Comparison of ENCODE assay signal across 8 cellular contexts in genomic region chr17:82097187-82097918, GRCh38. TPM values are rescaled to one million over a fixed set of nuclear protein-coding genes. Genes with fewer than 3 reads are reported as not detected.
A peak's percentile ranks its signal among the peaks of the same experiment; 100 is the strongest.
DNase-seq lines count a peak whose midpoint lies in the region; ATAC-seq and TF ChIP-seq lines count a peak whose summit lies in the region.

No MANE protein-coding gene starts in this region.

- peaks cover 60% of the 10 kb centered on the region for H3K36me3 Mint-ChIP-seq in activated T-cell treated with anti-CD3 and anti-CD28 coated beads, Interleukin-2, amount 50 U/mL, for 24 hours (ENCODE audit: low read depth)

- peaks cover 46% of the 10 kb centered on the region for H4K20me1 ChIP-seq in BLaER1

- H3K27me3 ChIP-seq in BLaER1 (no peaks in the 10 kb centered on the region), neuron (ENCODE audit: insufficient read depth, low read length) (no peaks in the 10 kb centered on the region)

- peaks cover 29% of the 10 kb centered on the region for H3K4me1 Mint-ChIP-seq in activated T-cell treated with anti-CD3 and anti-CD28 coated beads, Interleukin-2, amount 50 U/mL, for 24 hours (ENCODE audit: low read depth)

- no peak for TF ChIP-seq CTCF in fibroblast of the aortic adventitia (IDR thresholded peaks at IDR 0.05; ENCODE audit: insufficient read depth, low read length)

- H3K9ac ChIP-seq in BLaER1, result peak overlapping the region; percentile 98

- H3K36me3 ChIP-seq in BLaER1 (peaks cover 43% of the 10 kb centered on the region), neuron (ENCODE audit: insufficient read depth, low read length) (peaks cover 31% of the 10 kb centered on the region)

- no peaks in the 10 kb centered on the region for H3K9me3 ChIP-seq in BLaER1
- H3K9me3 ChIP-seq in neuron (ENCODE audit: low read length), result peaks cover 2% of the 10 kb centered on the region

- H3K4me3 Mint-ChIP-seq in activated T-cell treated with anti-CD3 and anti-CD28 coated beads, Interleukin-2, amount 50 U/mL, for 24 hours, result peak overlapping the region; percentile 83

- no peak overlapping the region for H2AFZ ChIP-seq in neuron (ENCODE audit: low read depth, low read length)

- peak overlapping the region; percentile 100 for H3K4me2 ChIP-seq in BLaER1

- H3K4me1 ChIP-seq in BLaER1 (peaks cover 54% of the 10 kb centered on the region), neuron (ENCODE audit: insufficient read depth, low read length) (peaks cover 23% of the 10 kb centered on the region)

- H3K27ac ChIP-seq in BLaER1, result peak overlapping the region; percentile 98

- ATAC-seq in GM18907 (IDR thresholded peaks at IDR 0.05; ENCODE audit: unreplicated experiment), result peak; percentile 5

- H3K27ac Mint-ChIP-seq in activated T-cell treated with anti-CD3 and anti-CD28 coated beads, Interleukin-2, amount 50 U/mL, for 24 hours, result peak overlapping the region; percentile 83

- no peak for DNase-seq in Jurkat, Clone E6-1 (ENCODE audit: low read depth, low spot score)
- DNase-seq in activated T-cell treated with anti-CD3 and anti-CD28 coated beads, Interleukin-2, amount 50 U/mL, for 24 hours, result no peak
- DNase-seq in fibroblast of the aortic adventitia (ENCODE audit: low read depth) (peak; percentile 28), GOT3 (lab: John Stamatoyannopoulos, UW) (no peak), NCI-H2171 treated with DMSO at 0.1 percent for 48 hours (lab: John Stamatoyannopoulos, UW) (no peak)

- H3K4me3 ChIP-seq in BLaER1, result peak overlapping the region; percentile 95
- H3K4me3 ChIP-seq in Jurkat, Clone E6-1 (ENCODE audit: low read length), result peak overlapping the region; percentile 64
- peak overlapping the region; percentile 74 for H3K4me3 ChIP-seq in fibroblast of the aortic adventitia (ENCODE audit: low read depth, low read length)
- H3K4me3 ChIP-seq in neuron (ENCODE audit: low read length), result peak overlapping the region; percentile 79

- H3K27me3 Mint-ChIP-seq in activated T-cell treated with anti-CD3 and anti-CD28 coated beads, Interleukin-2, amount 50 U/mL, for 24 hours, result no peaks in the 10 kb centered on the region

- H3K9me3 Mint-ChIP-seq in activated T-cell treated with anti-CD3 and anti-CD28 coated beads, Interleukin-2, amount 50 U/mL, for 24 hours, result no peaks in the 10 kb centered on the region

RNA-seq across cellular contexts. Expression of gene FASN, which starts 0.7 kb away (rescaled TPM):
- 37.8 TPM for polyA plus RNA-seq in Jurkat, Clone E6-1 (2012; ENCODE audit: insufficient read depth, insufficient read length)
- 65.2 and 100 TPM in 2 replicates for total RNA-seq in fibroblast of the aortic adventitia (ENCODE audit: low replicate concordance)

RNA-seq across cellular contexts. Expression of gene DUS1L, which starts 31.7 kb away (rescaled TPM):
- 228 TPM for polyA plus RNA-seq in Jurkat, Clone E6-1 (2012; ENCODE audit: insufficient read depth, insufficient read length)
- total RNA-seq in fibroblast of the aortic adventitia (ENCODE audit: low replicate concordance), result 33.8 and 62.3 TPM in 2 replicates

RNA-seq across cellular contexts. Expression of gene GPS1, which starts 45.7 kb away (rescaled TPM):
- polyA plus RNA-seq in Jurkat, Clone E6-1 (2012; ENCODE audit: insufficient read depth, insufficient read length), result 123 TPM
- total RNA-seq in fibroblast of the aortic adventitia (ENCODE audit: low replicate concordance), result 77.5 and 85.5 TPM in 2 replicates

RNA-seq across cellular contexts. Expression of gene RFNG, which starts 45.7 kb away (rescaled TPM):
- polyA plus RNA-seq in Jurkat, Clone E6-1 (2012; ENCODE audit: insufficient read depth, insufficient read length), result 30.1 TPM
- 32.0 and 33.3 TPM in 2 replicates for total RNA-seq in fibroblast of the aortic adventitia (ENCODE audit: low replicate concordance)

RNA-seq across cellular contexts. Expression of gene DCXR, which starts 59.9 kb away (rescaled TPM):
- polyA plus RNA-seq in Jurkat, Clone E6-1 (2012; ENCODE audit: insufficient read depth, insufficient read length), result 207 TPM
- 29.3 and 101 TPM in 2 replicates for total RNA-seq in fibroblast of the aortic adventitia (ENCODE audit: low replicate concordance)
